25 cellular contexts compared by ENCODE assay signal in genomic region chr2:221817878-221818277, GRCh38.
"Had no signal": no experiment of that assay in that cellular context is flagged by ENCODE, and none has a peak within 500 bp of the region (broad histone marks: within the 10 kb centered on the region; RNA-seq: fewer than 3 reads in every experiment).

No MANE protein-coding gene starts in this region.

- DNase-seq: activated CD4-positive, alpha-beta T cell treated with anti-CD3 and anti-CD28 coated beads for 36 hours; activated CD4-positive, alpha-beta T cell treated with anti-CD3 and anti-CD28 coated beads, Interleukin-2, amount 50 U/mL, for 1 hour; activated CD4-positive, alpha-beta T cell treated with anti-CD3 and anti-CD28 coated beads, Interleukin-2, amount 50 U/mL, for 48 hours; activated CD4-positive, CD25-positive, alpha-beta regulatory T cell; activated CD4-positive, CD25-positive, alpha-beta regulatory T cell treated with anti-CD3 and anti-CD28 coated beads, Interleukin-2, amount 50 U/mL, for 72 hours; activated CD8-positive, alpha-beta memory T cell treated with anti-CD3 and anti-CD28 coated beads for 24 hours; activated CD8-positive, alpha-beta T cell treated with anti-CD3 and anti-CD28 coated beads for 36 hours; activated effector memory CD4-positive, alpha-beta T cell treated with Interleukin-2 at 50 U/mL for 16 hours; activated gamma-delta T cell treated with Interleukin-2 at 50 U/mL for 16 hours; activated naive CD4-positive, alpha-beta T cell treated with anti-CD3 and anti-CD28 coated beads, Interleukin-2, amount 50 U/mL, for 16 hours; activated naive CD4-positive, alpha-beta T cell treated with Interleukin-2 at 50 U/mL for 16 hours; activated T-cell treated with anti-CD3 and anti-CD28 coated beads, Interleukin-2, amount 50 U/mL, for 4 hours; amniotic stem cell; anterior cingulate cortex; brain microvascular endothelial cell; effector CD8-positive, alpha-beta T cell; foreskin fibroblast; T-helper 2 cell had no signal

- FAIRE-seq: astrocyte, colon, endometrium, endothelial cell of umbilical vein, frontal cortex had no signal

- H3K27ac ChIP-seq: brain microvascular endothelial cell, epithelial cell of prostate had no signal

- ATAC-seq: activated CD4-positive, alpha-beta T cell treated with anti-CD3 and anti-CD28 coated beads for 36 hours; activated CD8-positive, alpha-beta T cell treated with anti-CD3 and anti-CD28 coated beads for 36 hours; activated T-cell treated with anti-CD3 and anti-CD28 coated beads, Interleukin-2, amount 50 U/mL, for 4 hours; activated T-helper 17 cell treated with anti-CD3 and anti-CD28 coated beads, Interleukin-2, amount 50 U/mL, for 72 hours had no signal

- H3K36me3 ChIP-seq: brain microvascular endothelial cell had no signal

- H3K27me3 ChIP-seq: brain microvascular endothelial cell had no signal
